17 cellular contexts compared by ENCODE assay signal in the genomic region with DNA sequence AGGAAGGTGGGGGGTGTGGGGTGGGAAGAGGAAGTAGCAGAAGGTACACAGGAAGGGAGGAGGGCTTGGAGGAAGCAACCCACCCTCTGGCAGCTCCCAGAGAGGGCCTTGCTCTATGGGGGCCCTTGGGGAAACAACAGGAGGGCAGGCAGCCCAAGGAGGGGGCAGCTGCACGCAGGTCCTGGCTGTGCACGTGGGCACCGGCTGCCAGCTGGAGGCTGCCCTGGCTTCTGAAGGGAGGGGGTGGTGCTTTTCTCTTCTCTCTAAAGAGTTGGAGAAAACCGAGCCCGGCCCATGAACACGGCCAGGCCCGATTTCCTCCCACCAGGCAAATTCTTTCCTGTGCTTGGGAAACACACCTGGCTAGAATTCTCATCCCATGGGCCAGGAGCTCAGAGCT.
DNase-seq lines count a peak whose midpoint lies in the region; ATAC-seq and TF ChIP-seq lines count a peak whose summit lies in the region.
"Had no signal": no experiment of that assay in that cellular context is flagged by ENCODE, and none has a peak within 500 bp of the region (broad histone marks: within the 10 kb centered on the region; RNA-seq: fewer than 3 reads in every experiment).

No MANE protein-coding gene starts in this region.

- no peak for TF ChIP-seq CTCF in HEK293 (tag by site-specific recombination; IDR thresholded peaks at IDR 0.05)
- TF ChIP-seq CTCF in neural progenitor cell (IDR thresholded peaks at IDR 0.05) = no peak

- peaks cover 47% of the 10 kb centered on the region for H3K4me1 Mint-ChIP-seq in activated naive CD4-positive, alpha-beta T cell treated with anti-CD3 and anti-CD28 coated beads, Interleukin-2, amount 10 ng/mL, durations not matched to agents 7 days and 5 days
- peaks cover 71% of the 10 kb centered on the region for H3K4me1 Mint-ChIP-seq in neural progenitor cell

- H3K27me3 ChIP-seq in neural progenitor cell = no peaks in the 10 kb centered on the region
- H3K27me3 ChIP-seq: MG63 had no signal

- H3K27me3 Mint-ChIP-seq in activated naive CD4-positive, alpha-beta T cell treated with anti-CD3 and anti-CD28 coated beads, Interleukin-2, amount 10 ng/mL, durations not matched to agents 7 days and 5 days = no peaks in the 10 kb centered on the region
- H3K27me3 Mint-ChIP-seq in neural progenitor cell (ENCODE audit: insufficient read depth, low read depth) = peaks cover 14% of the 10 kb centered on the region

- peaks cover 3% of the 10 kb centered on the region for H3K36me3 Mint-ChIP-seq in activated naive CD4-positive, alpha-beta T cell treated with anti-CD3 and anti-CD28 coated beads, Interleukin-2, amount 10 ng/mL, durations not matched to agents 7 days and 5 days
- H3K36me3 Mint-ChIP-seq in neural progenitor cell = no peaks in the 10 kb centered on the region

- no peak overlapping the region for H3K9ac ChIP-seq in neural progenitor cell

- H3K36me3 ChIP-seq in HEK293 (ENCODE audit: control insufficient read depth in 2 of 2, insufficient read depth in 1 of 2, low read length in 2 of 2) = no peaks in the 10 kb centered on the region
- no peaks in the 10 kb centered on the region for H3K36me3 ChIP-seq in neural progenitor cell
- H3K36me3 ChIP-seq: MG63 had no signal

- no peak overlapping the region for H3K4me3 Mint-ChIP-seq in activated naive CD4-positive, alpha-beta T cell treated with anti-CD3 and anti-CD28 coated beads, Interleukin-2, amount 10 ng/mL, durations not matched to agents 7 days and 5 days
- no peak overlapping the region for H3K4me3 Mint-ChIP-seq in neural progenitor cell

- H3K4me1 ChIP-seq in HEK293 (ENCODE audit: control insufficient read depth, insufficient read depth, low read length) = peaks cover 5% of the 10 kb centered on the region; the same call in 1 of the 2 replicates
- peaks cover 25% of the 10 kb centered on the region for H3K4me1 ChIP-seq in neural progenitor cell

- H3K9me3 Mint-ChIP-seq in activated naive CD4-positive, alpha-beta T cell treated with anti-CD3 and anti-CD28 coated beads, Interleukin-2, amount 10 ng/mL, durations not matched to agents 7 days and 5 days = peaks cover 7% of the 10 kb centered on the region
- no peaks in the 10 kb centered on the region for H3K9me3 Mint-ChIP-seq in neural progenitor cell

- H3K27ac Mint-ChIP-seq in activated naive CD4-positive, alpha-beta T cell treated with anti-CD3 and anti-CD28 coated beads, Interleukin-2, amount 10 ng/mL, durations not matched to agents 7 days and 5 days = peak overlapping the region; percentile 80
- peak overlapping the region; percentile 88 for H3K27ac Mint-ChIP-seq in neural progenitor cell

- H3K4me3 ChIP-seq in HEK293 (ENCODE audit: low read depth, low read length) (no peak overlapping the region), neural progenitor cell (no peak overlapping the region)
- H3K4me3 ChIP-seq: coronary artery, GM12878, MG63, SK-N-MC had no signal

- intact Hi-C loops in sciatic nerve (cut with DNase I) = no loop called here

- CTCF ChIA-PET in activated naive CD4-positive, alpha-beta T cell treated with anti-CD3 and anti-CD28 coated beads, Interleukin-2, amount 10 ng/mL, durations not matched to agents 7 days and 5 days (lab: Charles Lee) = no interaction called here
- CTCF ChIA-PET in HEK293 (lab: Yijun Ruan, JAX) = no interaction called here

- no peaks in the 10 kb centered on the region for H3K79me2 ChIP-seq in neural progenitor cell (ENCODE audit: low read depth)

- no peak overlapping the region for H3K27ac ChIP-seq in HEK293 (ENCODE audit: extremely low read depth, low read depth, low read length)
- no peak overlapping the region for H3K27ac ChIP-seq in neural progenitor cell
- H3K27ac ChIP-seq: coronary artery, SK-N-MC, VCaP had no signal

- H3K9me3 ChIP-seq in HEK293 (ENCODE audit: control insufficient read depth, insufficient read depth, low read depth, low read length) = no peaks in the 10 kb centered on the region
- H3K9me3 ChIP-seq in neural progenitor cell (ENCODE audit: low read depth) = no peaks in the 10 kb centered on the region
- H3K9me3 ChIP-seq: MG63 had no signal

- ATAC-seq in sciatic nerve = no peak
- ATAC-seq: GM12878 had no signal

- POLR2A ChIA-PET in HEK293 (lab: Yijun Ruan, JAX) = no interaction called here

- H2AFZ ChIP-seq in neural progenitor cell (replicated peaks) = peak overlapping the region; percentile 65

- H3F3A ChIP-seq in neural progenitor cell (ENCODE audit: low read depth) = peaks cover 10% of the 10 kb centered on the region

- DNase-seq in activated naive CD4-positive, alpha-beta T cell treated with anti-CD3 and anti-CD28 coated beads, Interleukin-2, amount 10 ng/mL, durations not matched to agents 7 days and 5 days = no peak
- no peak for DNase-seq in activated naive CD4-positive, alpha-beta T cell (lab: John Stamatoyannopoulos, UW)
- DNase-seq in UCSD-AML1 (lab: John Stamatoyannopoulos, UW; ENCODE audit: unreplicated experiment) (peak; percentile 44), neural progenitor cell (ENCODE audit: low spot score) (no peak), sciatic nerve (ENCODE audit: low spot score) (no peak), T-helper 2 cell (no peak)
- no peak for DNase-seq in activated effector memory CD4-positive, alpha-beta T cell treated with Interleukin-2 at 50 U/mL for 16 hours
- DNase-seq: activated CD8-positive, alpha-beta memory T cell treated with anti-CD3 and anti-CD28 coated beads, Interleukin-2, amount 50 U/mL, for 48 hours; EL; hippocampal formation; MG63; NK-92 treated with Interleukin-12 subunit alpha and Interleukin-12 subunit beta, amount 100 ng/mL, for 24 hours had no signal

- H4K20me1 ChIP-seq in neural progenitor cell (ENCODE audit: low read depth) = no peaks in the 10 kb centered on the region

- peak overlapping the region; percentile 53 for H3K4me2 ChIP-seq in neural progenitor cell

TF ChIP-seq in HEK293, 187 proteins besides CTCF, POLR2A, EP300 and RAD21:
- TF ChIP-seq, protein P1, sequence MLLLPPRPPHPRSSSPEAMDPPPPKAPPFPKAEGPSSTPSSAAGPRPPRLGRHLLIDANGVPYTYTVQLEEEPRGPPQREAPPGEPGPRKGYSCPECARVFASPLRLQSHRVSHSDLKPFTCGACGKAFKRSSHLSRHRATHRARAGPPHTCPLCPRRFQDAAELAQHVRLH (tag by site-specific recombination; IDR thresholded peaks at IDR 0.05) = no peak
- TF ChIP-seq ZIC2 (tag by site-specific recombination; IDR thresholded peaks at IDR 0.05) = peak; percentile 59
